ENCODE assay signal across 37 cellular contexts in the genomic region with DNA sequence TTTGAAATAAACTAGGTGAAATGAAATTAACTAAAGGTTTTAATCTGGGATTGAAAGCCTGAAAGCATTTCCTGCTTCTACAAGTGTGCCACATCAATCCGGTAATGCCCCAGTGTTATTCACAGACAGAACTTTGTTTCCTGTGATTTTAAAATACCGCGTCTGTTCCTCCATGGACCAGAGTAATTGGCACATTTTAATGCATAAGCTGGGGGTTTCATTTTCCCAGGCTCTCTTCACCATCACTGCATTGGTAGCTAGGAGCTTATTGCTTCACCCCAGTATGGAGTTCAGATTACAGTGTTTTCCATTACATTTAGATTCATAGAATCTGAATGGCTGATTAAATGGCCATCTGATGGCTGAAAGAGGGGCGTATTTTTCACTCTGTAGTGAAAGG. TPM values are rescaled to one million over a fixed set of nuclear protein-coding genes. Genes with fewer than 3 reads are reported as not detected.
DNase-seq lines count a peak whose midpoint lies in the region; ATAC-seq and TF ChIP-seq lines count a peak whose summit lies in the region.
"Had no signal": no experiment of that assay in that cellular context is flagged by ENCODE, and none has a peak within 500 bp of the region (broad histone marks: within the 10 kb centered on the region; RNA-seq: fewer than 3 reads in every experiment).

No MANE protein-coding gene starts in this region.

- H3K4me3 ChIP-seq in neural progenitor cell (no peak overlapping the region), right atrium auricular region (no peak overlapping the region)
- H3K4me3 ChIP-seq: esophagus squamous epithelium, heart right ventricle, lung, ovary, suprapubic skin, upper lobe of left lung had no signal

- H3K27ac Mint-ChIP-seq in activated naive CD4-positive, alpha-beta T cell treated with anti-CD3 and anti-CD28 coated beads, Interleukin-2, amount 50 U/mL, for 24 hours = peak overlapping the region; percentile 46
- peak overlapping the region; percentile 19 to 46 for H3K27ac Mint-ChIP-seq in effector memory CD8-positive, alpha-beta T cell
- no peak overlapping the region for H3K27ac Mint-ChIP-seq in neural progenitor cell
- H3K27ac Mint-ChIP-seq: activated T-helper 17 cell treated with anti-CD3 and anti-CD28 coated beads, Interleukin-2, amount 50 U/mL, for 72 hours; stimulated activated naive B cell treated with anti-CD40 and anti-IgM and Interleukin-4, amounts not matched to agents 10 μg/mL and 1 μg/mL and 100 μg/mL, for 72 hours; T-helper 17 cell had no signal

- H3K27me3 ChIP-seq in neural progenitor cell (no peaks in the 10 kb centered on the region), right atrium auricular region (no peaks in the 10 kb centered on the region)
- H3K27me3 ChIP-seq: esophagus squamous epithelium, heart right ventricle, ovary, suprapubic skin, upper lobe of left lung had no signal

- H3K27ac ChIP-seq in neural progenitor cell (no peak overlapping the region), right atrium auricular region (no peak overlapping the region)
- H3K27ac ChIP-seq: esophagus squamous epithelium, heart right ventricle, KMS-11, ovary, suprapubic skin, upper lobe of left lung had no signal

- H3K4me3 Mint-ChIP-seq in activated naive CD4-positive, alpha-beta T cell treated with anti-CD3 and anti-CD28 coated beads, Interleukin-2, amount 50 U/mL, for 24 hours = peak overlapping the region; percentile 11
- H3K4me3 Mint-ChIP-seq in effector memory CD8-positive, alpha-beta T cell = no peak overlapping the region
- no peak overlapping the region for H3K4me3 Mint-ChIP-seq in neural progenitor cell
- H3K4me3 Mint-ChIP-seq: activated T-helper 17 cell treated with anti-CD3 and anti-CD28 coated beads, Interleukin-2, amount 50 U/mL, for 72 hours; CD14-positive monocyte; stimulated activated naive B cell treated with anti-CD40 and anti-IgM and Interleukin-4, amounts not matched to agents 10 μg/mL and 1 μg/mL and 100 μg/mL, for 72 hours; T-helper 17 cell had no signal

- peak overlapping the region; percentile 73 for H3K4me2 ChIP-seq in neural progenitor cell
- H3K4me2 ChIP-seq: KMS-11 had no signal

- no peak for DNase-seq in activated naive CD4-positive, alpha-beta T cell treated with Interleukin-2 at 50 U/mL for 16 hours
- DNase-seq in effector memory CD8-positive, alpha-beta T cell = no peak
- DNase-seq in neural progenitor cell (ENCODE audit: low spot score) (no peak), right atrium auricular region (ENCODE audit: low spot score) (no peak), kidney tubule cell (ENCODE audit: low spot score) (no peak)
- DNase-seq: activated CD4-positive, alpha-beta T cell treated with anti-CD3 and anti-CD28 coated beads, Interleukin-2, amount 50 U/mL, for 4 hours; activated CD8-positive, alpha-beta memory T cell treated with anti-CD3 and anti-CD28 coated beads, Interleukin-2, amount 50 U/mL, for 48 hours; central memory CD4-positive, alpha-beta T cell; cortex of kidney; DND-41; esophagus squamous epithelium; foreskin melanocyte; GF-D8; heart right ventricle; kidney glomerular epithelial cell; MM.1S; NCI-H2029 treated with DMSO at 0.1 percent for 48 hours; NCI-H2227 treated with DMSO at 0.1 percent for 48 hours; NK-92 treated with Interleukin-12 subunit alpha and Interleukin-12 subunit beta, amount 100 ng/mL, for 24 hours; ovary; PC-3; Right ventricle myocardium superior; stimulated activated naive B cell treated with anti-CD40 and anti-IgM and Interleukin-4, amounts not matched to agents 10 μg/mL and 1 μg/mL and 100 μg/mL, for 72 hours; T-helper 17 cell; upper lobe of left lung had no signal

- no peak for ATAC-seq in effector memory CD8-positive, alpha-beta T cell (replicated peaks)
- ATAC-seq in HG02571 (IDR thresholded peaks at IDR 0.05; ENCODE audit: unreplicated experiment) = no peak
- ATAC-seq: activated T-helper 17 cell treated with anti-CD3 and anti-CD28 coated beads, Interleukin-2, amount 50 U/mL, for 72 hours; heart right ventricle; PC-3; SK-N-SH treated with all-trans-retinoic acid at 6 μM for 48 hours; stimulated activated naive B cell treated with anti-CD40 and anti-IgM and Interleukin-4, amounts not matched to agents 10 μg/mL and 1 μg/mL and 100 μg/mL, for 72 hours; T-helper 17 cell had no signal

- no peaks in the 10 kb centered on the region for H3K9me3 ChIP-seq in neural progenitor cell (ENCODE audit: low read depth)
- H3K9me3 ChIP-seq in right atrium auricular region = no peaks in the 10 kb centered on the region
- H3K9me3 ChIP-seq: esophagus squamous epithelium, heart right ventricle, ovary, suprapubic skin, upper lobe of left lung had no signal

- H3K36me3 ChIP-seq in neural progenitor cell (no peaks in the 10 kb centered on the region), right atrium auricular region (no peaks in the 10 kb centered on the region)
- H3K36me3 ChIP-seq: esophagus squamous epithelium, ovary, suprapubic skin, upper lobe of left lung had no signal

- H3K36me3 Mint-ChIP-seq in activated naive CD4-positive, alpha-beta T cell treated with anti-CD3 and anti-CD28 coated beads, Interleukin-2, amount 50 U/mL, for 24 hours = peaks cover 2% of the 10 kb centered on the region
- H3K36me3 Mint-ChIP-seq in effector memory CD8-positive, alpha-beta T cell (ENCODE audit: insufficient read depth) = peaks cover 9% of the 10 kb centered on the region
- H3K36me3 Mint-ChIP-seq in neural progenitor cell = no peaks in the 10 kb centered on the region

- no peak for TF ChIP-seq CTCF in neural progenitor cell (IDR thresholded peaks at IDR 0.05)
- no peak for TF ChIP-seq CTCF in right atrium auricular region (IDR thresholded peaks at IDR 0.05)

- H3K4me1 Mint-ChIP-seq in activated naive CD4-positive, alpha-beta T cell treated with anti-CD3 and anti-CD28 coated beads, Interleukin-2, amount 50 U/mL, for 24 hours = peaks cover 45% of the 10 kb centered on the region
- peaks cover 9 to 22% of the 10 kb centered on the region in 2 donors for H3K4me1 Mint-ChIP-seq in effector memory CD8-positive, alpha-beta T cell (ENCODE audit: low read depth in 2 of 2)
- peaks cover 26% of the 10 kb centered on the region for H3K4me1 Mint-ChIP-seq in neural progenitor cell
- H3K4me1 Mint-ChIP-seq: T-helper 17 cell had no signal

- peaks cover 26% of the 10 kb centered on the region for H3K4me1 ChIP-seq in neural progenitor cell
- peaks cover 0 to 7% of the 10 kb centered on the region in 2 donors for H3K4me1 ChIP-seq in right atrium auricular region

- H3K9ac ChIP-seq in neural progenitor cell = no peak overlapping the region
- H3K9ac ChIP-seq: KMS-11 had no signal

- no peaks in the 10 kb centered on the region for H3K9me3 Mint-ChIP-seq in activated naive CD4-positive, alpha-beta T cell treated with anti-CD3 and anti-CD28 coated beads, Interleukin-2, amount 50 U/mL, for 24 hours
- no peaks in the 10 kb centered on the region for H3K9me3 Mint-ChIP-seq in effector memory CD8-positive, alpha-beta T cell
- H3K9me3 Mint-ChIP-seq in neural progenitor cell = peaks cover 4% of the 10 kb centered on the region
- H3K9me3 Mint-ChIP-seq: activated T-helper 17 cell treated with anti-CD3 and anti-CD28 coated beads, Interleukin-2, amount 50 U/mL, for 72 hours; CD14-positive monocyte had no signal

- H2AFZ ChIP-seq in neural progenitor cell (replicated peaks) = no peak overlapping the region

- no peaks in the 10 kb centered on the region for H3K79me2 ChIP-seq in neural progenitor cell (ENCODE audit: low read depth)

- peaks cover 20% of the 10 kb centered on the region for H3F3A ChIP-seq in neural progenitor cell (ENCODE audit: low read depth)

- H4K20me1 ChIP-seq in neural progenitor cell (ENCODE audit: low read depth) = no peaks in the 10 kb centered on the region

- H3K27me3 Mint-ChIP-seq in activated naive CD4-positive, alpha-beta T cell treated with anti-CD3 and anti-CD28 coated beads, Interleukin-2, amount 50 U/mL, for 24 hours = no peaks in the 10 kb centered on the region
- H3K27me3 Mint-ChIP-seq in effector memory CD8-positive, alpha-beta T cell = no peaks in the 10 kb centered on the region
- no peaks in the 10 kb centered on the region for H3K27me3 Mint-ChIP-seq in neural progenitor cell (ENCODE audit: insufficient read depth, low read depth)
- H3K27me3 Mint-ChIP-seq: activated T-helper 17 cell treated with anti-CD3 and anti-CD28 coated beads, Interleukin-2, amount 50 U/mL, for 72 hours; stimulated activated naive B cell treated with anti-CD40 and anti-IgM and Interleukin-4, amounts not matched to agents 10 μg/mL and 1 μg/mL and 100 μg/mL, for 72 hours; T-helper 17 cell had no signal

TF ChIP-seq in PFSK-1, 5 proteins besides CTCF, POLR2A, EP300 and RAD21:
- TF ChIP-seq POLR2AphosphoS5 (IDR thresholded peaks at IDR 0.05; ENCODE audit: low read depth, low read length) (peak; percentile 45; the same call in 1 of the 2 replicates), SIN3A (IDR thresholded peaks at IDR 0.05; ENCODE audit: borderline replicate concordance, insufficient read depth, low read length) (no peak)

RNA-seq across cellular contexts. Expression of gene CRTAM, which starts 25.7 kb away (rescaled TPM):
- polyA plus RNA-seq in PFSK-1 (2012; ENCODE audit: insufficient read length, low read depth) = not detected
- total RNA-seq in neural progenitor cell (ENCODE audit: low replicate concordance) (not detected in 2 replicates), right atrium auricular region (under 1 TPM in 1 of 2 donors, not detected in 1; 0.24 TPM)
- total RNA-seq: A172, PC-3, renal cortical epithelial cell, T-helper 17 cell had no signal
- polyA plus RNA-seq: neural cell had no signal
